ENCODE assay signal across 12 cellular contexts in the genomic region with DNA sequence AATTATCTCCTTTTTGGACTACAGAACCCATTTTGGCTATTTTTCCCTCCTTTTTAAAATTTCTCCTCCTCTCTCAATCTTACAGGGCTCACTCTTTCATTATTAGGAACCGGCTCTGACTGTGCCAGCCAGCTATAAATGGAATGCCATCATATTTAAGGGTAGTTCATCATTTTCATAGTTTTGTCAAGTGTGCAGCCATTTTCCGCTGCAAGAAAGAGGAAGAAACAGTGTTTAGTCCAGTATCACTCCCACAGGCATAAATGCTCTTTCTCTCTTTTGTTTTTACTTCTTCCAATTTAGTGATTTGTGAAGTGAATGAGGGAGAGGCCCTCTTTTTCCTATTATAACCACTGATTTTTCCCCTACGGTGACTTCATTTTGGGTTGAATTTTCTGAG.
"Had no signal": no experiment of that assay in that cellular context is flagged by ENCODE, and none has a peak within 500 bp of the region (broad histone marks: within the 10 kb centered on the region; RNA-seq: fewer than 3 reads in every experiment).

No MANE protein-coding gene starts in this region.

- FAIRE-seq: colon, keratinocyte, urothelium cell line had no signal

- ATAC-seq: activated T-cell treated with anti-CD3 and anti-CD28 coated beads, Interleukin-2, amount 50 U/mL, for 4 hours; gastroesophageal sphincter; sciatic nerve had no signal

- H3K27ac ChIP-seq: cardiac muscle cell, gastroesophageal sphincter, left ventricle myocardium inferior had no signal

- H3K4me1 Mint-ChIP-seq: neural crest cell had no signal

- H3K4me3 Mint-ChIP-seq: activated T-cell treated with anti-CD3 and anti-CD28 coated beads, Interleukin-2, amount 50 U/mL, for 4 hours; neural crest cell had no signal

- H3K9me3 Mint-ChIP-seq: activated T-cell treated with anti-CD3 and anti-CD28 coated beads, Interleukin-2, amount 50 U/mL, for 4 hours; neural crest cell had no signal

- DNase-seq: activated CD4-positive, alpha-beta T cell treated with anti-CD3 and anti-CD28 coated beads, Interleukin-2, amount 50 U/mL, for 4 hours; activated T-cell treated with anti-CD3 and anti-CD28 coated beads, Interleukin-2, amount 50 U/mL, for 4 hours; effector CD4-positive, alpha-beta T cell; left ventricle myocardium inferior; stimulated activated CD4-positive, alpha-beta T cell treated with anti-CD3 and anti-CD28 coated beads, Interleukin-2, amount 100 ng/mL, for 48 hours had no signal

- H3K4me3 ChIP-seq: cardiac muscle cell, gastroesophageal sphincter, left ventricle myocardium inferior had no signal

- H3K36me3 ChIP-seq: cardiac muscle cell, gastroesophageal sphincter, left ventricle myocardium inferior had no signal

- H3K27me3 ChIP-seq: cardiac muscle cell, gastroesophageal sphincter had no signal

- H3K9me3 ChIP-seq: gastroesophageal sphincter, left ventricle myocardium inferior had no signal
